ENCODE assay signal across 28 cellular contexts in genomic region chr2:143893340-143893739, GRCh38.
"Had no signal": no experiment of that assay in that cellular context is flagged by ENCODE, and none has a peak within 500 bp of the region (broad histone marks: within the 10 kb centered on the region; RNA-seq: fewer than 3 reads in every experiment).

No MANE protein-coding gene starts in this region.

- H3K36me3 ChIP-seq: adrenal gland, ascending aorta, brain microvascular endothelial cell, esophagus muscularis mucosa, gastroesophageal sphincter, heart right ventricle, lower lobe of right lung, pancreas, upper lobe of left lung had no signal

- H3K4me1 ChIP-seq: adrenal gland, ascending aorta, esophagus muscularis mucosa, gastroesophageal sphincter, heart right ventricle, lower lobe of right lung, pancreas, psoas muscle, upper lobe of left lung had no signal

- H3K4me1 Mint-ChIP-seq: activated B cell treated with CpG ODN at 0.5 μM for 24 hours, mesothelial cell of epicardium, natural killer cell had no signal

- H3K4me3 Mint-ChIP-seq: activated B cell treated with CpG ODN at 0.5 μM for 24 hours; activated naive CD8-positive, alpha-beta T cell; activated T-cell treated with anti-CD3 and anti-CD28 coated beads, Interleukin-2, amount 50 U/mL, for 4 hours; mesothelial cell of epicardium; natural killer cell; T-helper 17 cell had no signal

- H3K9me3 ChIP-seq: adrenal gland, ascending aorta, esophagus muscularis mucosa, gastroesophageal sphincter, heart right ventricle, lower lobe of right lung, pancreas, psoas muscle, upper lobe of left lung had no signal

- ATAC-seq: activated T-cell treated with anti-CD3 and anti-CD28 coated beads, Interleukin-2, amount 50 U/mL, for 4 hours; gastroesophageal sphincter; heart right ventricle; left lobe of liver; lower lobe of right lung; natural killer cell; pancreas; psoas muscle; right cardiac atrium; stimulated activated naive CD8-positive, alpha-beta T cell treated with anti-CD3 and anti-CD28 coated beads, Interleukin-15, Interleukin-2, amounts not matched to agents 100 U/mL and 50 U/mL, for 24 hours; T-helper 17 cell had no signal

- H3K36me3 Mint-ChIP-seq: activated naive CD8-positive, alpha-beta T cell; mesothelial cell of epicardium; natural killer cell had no signal

- H3K27ac Mint-ChIP-seq: activated B cell treated with CpG ODN at 0.5 μM for 24 hours; activated naive CD8-positive, alpha-beta T cell; activated T-helper 2 cell treated with anti-CD3 and anti-CD28 coated beads, Interferon-gamma antibody, Interleukin-2, Interleukin-4, amounts not matched to agents 10 μg/mL and 5 μg/mL and 100 μg/mL, durations not matched to agents 14 hours and 24 hours and 36 hours; mesothelial cell of epicardium; natural killer cell; T-helper 17 cell had no signal

- H3K9me3 Mint-ChIP-seq: activated B cell treated with CpG ODN at 0.5 μM for 24 hours; activated T-cell treated with anti-CD3 and anti-CD28 coated beads, Interleukin-2, amount 50 U/mL, for 4 hours; activated T-helper 2 cell treated with anti-CD3 and anti-CD28 coated beads, Interferon-gamma antibody, Interleukin-2, Interleukin-4, amounts not matched to agents 10 μg/mL and 5 μg/mL and 100 μg/mL, durations not matched to agents 14 hours and 24 hours and 36 hours; natural killer cell had no signal

- H3K27me3 ChIP-seq: adrenal gland, ascending aorta, brain microvascular endothelial cell, esophagus muscularis mucosa, gastroesophageal sphincter, heart right ventricle, pancreas, upper lobe of left lung had no signal

- H3K27ac ChIP-seq: adrenal gland, ascending aorta, brain microvascular endothelial cell, esophagus muscularis mucosa, gastroesophageal sphincter, heart right ventricle, lower lobe of right lung, pancreas, psoas muscle, upper lobe of left lung had no signal

- DNase-seq: activated B cell treated with CpG ODN at 0.5 μM for 24 hours; activated CD4-positive, alpha-beta T cell treated with anti-CD3 and anti-CD28 coated beads for 4 hours; activated CD4-positive, alpha-beta T cell treated with anti-CD3 and anti-CD28 coated beads, Interleukin-2, amount 50 U/mL, for 48 hours; activated CD8-positive, alpha-beta memory T cell treated with anti-CD3 and anti-CD28 coated beads, Interleukin-2, amount 50 U/mL, for 48 hours; activated naive CD4-positive, alpha-beta T cell; activated T-cell treated with anti-CD3 and anti-CD28 coated beads, Interleukin-2, amount 50 U/mL, for 4 hours; adrenal gland; brain microvascular endothelial cell; central memory CD4-positive, alpha-beta T cell; effector memory CD4-positive, alpha-beta T cell; heart right ventricle; lower lobe of right lung; natural killer cell; pancreas; psoas muscle; right cardiac atrium; stimulated activated CD4-positive, alpha-beta T cell treated with anti-CD3 and anti-CD28 coated beads, Interleukin-12 subunit alpha, Interleukin-12 subunit beta, amount 100 ng/mL, for 4 hours; stimulated activated CD4-positive, alpha-beta T cell treated with anti-CD3 and anti-CD28 coated beads, Interleukin-4, amount 100 ng/mL, for 4 hours; stimulated activated naive CD8-positive, alpha-beta T cell treated with anti-CD3 and anti-CD28 coated beads, Interleukin-15, Interleukin-2, amounts not matched to agents 100 U/mL and 50 U/mL, for 24 hours; T-helper 17 cell had no signal

- H3K4me3 ChIP-seq: adrenal gland, ascending aorta, esophagus muscularis mucosa, gastroesophageal sphincter, heart right ventricle, lower lobe of right lung, pancreas, psoas muscle, upper lobe of left lung had no signal

- H3K27me3 Mint-ChIP-seq: activated naive CD8-positive, alpha-beta T cell had no signal
